Comparison of ENCODE assay signal across 20 cellular contexts in the genomic region with DNA sequence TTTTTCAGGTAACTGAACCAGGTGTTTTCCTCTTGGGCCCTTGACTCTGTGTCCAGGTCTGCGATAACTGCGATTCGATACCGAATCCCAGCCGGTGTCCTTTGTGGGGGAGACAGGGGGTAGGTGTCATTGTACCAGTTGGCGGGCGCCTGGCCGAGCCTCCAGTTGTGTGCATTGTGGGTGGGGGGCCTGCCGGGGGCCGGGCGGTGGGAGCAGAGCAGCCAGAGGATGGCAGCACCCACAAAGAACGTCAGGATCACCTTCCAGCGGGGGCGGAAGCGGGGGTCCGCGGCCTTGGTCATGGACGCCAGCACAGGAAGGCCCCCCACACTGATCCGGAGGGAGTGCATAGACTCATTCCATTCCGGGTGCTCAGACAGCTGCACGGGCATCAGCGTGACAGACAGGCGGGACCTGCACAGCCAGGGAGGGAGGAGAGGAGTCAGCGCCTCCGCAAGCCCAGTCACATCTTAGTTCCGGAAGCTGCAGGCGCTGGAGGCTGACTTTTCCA. TPM values are rescaled to one million over a fixed set of nuclear protein-coding genes. Genes with fewer than 3 reads are reported as not detected.
DNase-seq lines count a peak whose midpoint lies in the region; ATAC-seq and TF ChIP-seq lines count a peak whose summit lies in the region.
"Had no signal": no experiment of that assay in that cellular context is flagged by ENCODE, and none has a peak within 500 bp of the region (broad histone marks: within the 10 kb centered on the region; RNA-seq: fewer than 3 reads in every experiment).

No MANE protein-coding gene starts in this region.

- no peak overlapping the region for H3K4me3 ChIP-seq in Peyer's patch
- no peak overlapping the region for H3K4me3 ChIP-seq in right cardiac atrium (ENCODE audit: low read length)
- H3K4me3 ChIP-seq: body of pancreas, dorsolateral prefrontal cortex, hepatocyte, SJCRH30 had no signal

- POLR2A ChIA-PET in HEK293T (lab: Yijun Ruan, JAX) = no interaction called here

- TF ChIP-seq POLR2A in Peyer's patch (IDR thresholded peaks at IDR 0.05) = no peak

- WGBS in right cardiac atrium = 94% methylated on average over 27 of the region's 27 CpGs

- H3K9me3 ChIP-seq in Peyer's patch = no peaks in the 10 kb centered on the region
- H3K9me3 ChIP-seq in right cardiac atrium (ENCODE audit: control insufficient read depth, low read length) = no peaks in the 10 kb centered on the region
- H3K9me3 ChIP-seq: body of pancreas, SJCRH30 had no signal

- CTCF ChIA-PET in HEK293T (lab: Yijun Ruan, JAX) = no interaction called here

- DNase-seq in D341Med (ENCODE audit: low spot score) (peak; percentile 37), Peyer's patch (peak in 2 of 3 donors; percentile 39 to 54), right cardiac atrium (peak in 2 of 3 donors; percentile 61 to 65), posterior vena cava (ENCODE audit: low spot score) (peak; percentile 68), islet precursor cell (no peak), HEK293T (ENCODE audit: extremely low spot score) (no peak), hippocampal formation (lab: John Stamatoyannopoulos, UW) (no peak)
- DNase-seq: activated CD4-positive, alpha-beta T cell treated with anti-CD3 and anti-CD28 coated beads for 36 hours; body of pancreas; naive thymus-derived CD4-positive, alpha-beta T cell; NCI-H1436; NCI-H345; retina; SJCRH30; T1000 had no signal

- ATAC-seq in right cardiac atrium = no peak
- ATAC-seq in HG02885 (IDR thresholded peaks at IDR 0.05; ENCODE audit: poor library complexity, unreplicated experiment) = no peak
- ATAC-seq: activated CD4-positive, alpha-beta T cell treated with anti-CD3 and anti-CD28 coated beads for 36 hours; body of pancreas; naive thymus-derived CD4-positive, alpha-beta T cell had no signal

- no peak for TF ChIP-seq CTCF in Peyer's patch (IDR thresholded peaks at IDR 0.05)

- H3K27me3 ChIP-seq in Peyer's patch (no peaks in the 10 kb centered on the region), right cardiac atrium (ENCODE audit: control insufficient read depth, insufficient read depth) (no peaks in the 10 kb centered on the region)
- H3K27me3 ChIP-seq: body of pancreas, dorsolateral prefrontal cortex, hepatocyte, SJCRH30 had no signal

- H3K4me1 ChIP-seq in Peyer's patch (peaks cover 0 to 76% (median 0%) of the 10 kb centered on the region in 4 donors), right cardiac atrium (ENCODE audit: control insufficient read depth, insufficient read depth, low read length) (peaks cover 6% of the 10 kb centered on the region)
- H3K4me1 ChIP-seq: SJCRH30 had no signal

- intact Hi-C loops in right cardiac atrium (cut with DNase I) (loop anchor here in 1 of 4 donors (10.0 kb wide), 1 partner anchor 398 kb away; no protein-coding TSS in a partner anchor), posterior vena cava (cut with DNase I) (no loop called here)

- peaks cover 0 to 45% (median 6%) of the 10 kb centered on the region in 3 donors for H3K36me3 ChIP-seq in Peyer's patch

- H3K27ac ChIP-seq in Peyer's patch (peak overlapping the region in 3 of 4 donors; percentile 70 to 84 (median 80)), right cardiac atrium (ENCODE audit: low read length) (no peak overlapping the region)
- H3K27ac ChIP-seq: hepatocyte, KMS-11, SJCRH30 had no signal

TF ChIP-seq in HEK293T, 16 proteins besides CTCF, POLR2A, EP300 and RAD21:
- TF ChIP-seq SUZ12 (IDR thresholded peaks at IDR 0.05) = no peak
- no peak for TF ChIP-seq ZNF384 (IDR thresholded peaks at IDR 0.05)
- no peak for TF ChIP-seq FOXK2 (IDR thresholded peaks at IDR 0.05)
- no peak for TF ChIP-seq TARDBP (IDR thresholded peaks at IDR 0.05)
- no peak for TF ChIP-seq FOXM1 (IDR thresholded peaks at IDR 0.05; ENCODE audit: borderline replicate concordance)
- TF ChIP-seq L3MBTL2 (conservative IDR thresholded peaks at IDR 0.05) = no peak
- no peak for TF ChIP-seq BHLHE40 (IDR thresholded peaks at IDR 0.05; ENCODE audit: borderline replicate concordance)
- no peak for TF ChIP-seq SP1 (IDR thresholded peaks at IDR 0.05)
- TF ChIP-seq ARNT (IDR thresholded peaks at IDR 0.05) = no peak
- TF ChIP-seq LEF1 (IDR thresholded peaks at IDR 0.05; ENCODE audit: borderline replicate concordance) = no peak
- TF ChIP-seq FOXA1 (IDR thresholded peaks at IDR 0.05) = no peak
- TF ChIP-seq, protein P1, sequence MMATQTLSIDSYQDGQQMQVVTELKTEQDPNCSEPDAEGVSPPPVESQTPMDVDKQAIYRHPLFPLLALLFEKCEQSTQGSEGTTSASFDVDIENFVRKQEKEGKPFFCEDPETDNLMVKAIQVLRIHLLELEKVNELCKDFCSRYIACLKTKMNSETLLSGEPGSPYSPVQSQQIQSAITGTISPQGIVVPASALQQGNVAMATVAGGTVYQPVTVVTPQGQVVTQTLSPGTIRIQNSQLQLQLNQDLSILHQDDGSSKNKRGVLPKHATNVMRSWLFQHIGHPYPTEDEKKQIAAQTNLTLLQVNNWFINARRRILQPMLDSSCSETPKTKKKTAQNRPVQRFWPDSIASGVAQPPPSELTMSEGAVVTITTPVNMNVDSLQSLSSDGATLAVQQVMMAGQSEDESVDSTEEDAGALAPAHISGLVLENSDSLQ (IDR thresholded peaks at IDR 0.05) = no peak
- TF ChIP-seq ELF4 (IDR thresholded peaks at IDR 0.05) = no peak
- TF ChIP-seq CTBP1 (IDR thresholded peaks at IDR 0.05; ENCODE audit: borderline replicate concordance) = no peak
- TF ChIP-seq HDGF (IDR thresholded peaks at IDR 0.05; ENCODE audit: borderline replicate concordance) = no peak
- TF ChIP-seq NFRKB (IDR thresholded peaks at IDR 0.05) = no peak

RNA-seq across cellular contexts. Expression of a gene that starts 12.3 kb away (rescaled TPM):
- 100 to 1,000 TPM in 1 of 4 donors, 10 to 100 TPM in 3; 56.9 to 125 (median 80.0) TPM for total RNA-seq in Peyer's patch
- 10 to 100 TPM; 28.1 to 38.8 (median 33.3) TPM for total RNA-seq in right cardiac atrium
- polyA plus RNA-seq in right cardiac atrium = 13.6 TPM
- total RNA-seq in posterior vena cava = 10 to 100 TPM; 29.5 to 34.7 TPM

RNA-seq across cellular contexts. Expression of a gene that starts 17.6 kb away (rescaled TPM):
- total RNA-seq in Peyer's patch (1,000 to 10,000 TPM in 3 of 4 donors, 100 to 1,000 TPM in 1; 202 to 2,181 (median 1,427) TPM), right cardiac atrium (100 to 1,000 TPM; 439 to 581 (median 506) TPM), posterior vena cava (100 to 1,000 TPM; 103 to 163 TPM)
- polyA plus RNA-seq in right cardiac atrium = 397 TPM

RNA-seq across cellular contexts. Expression of a gene that starts 26.7 kb away (rescaled TPM):
- total RNA-seq in Peyer's patch (10 to 100 TPM in 3 of 4 donors, 1 to 10 TPM in 1; 6.3 to 20.6 (median 14.3) TPM), right cardiac atrium (100 to 1,000 TPM; 232 to 655 (median 355) TPM), posterior vena cava (100 to 1,000 TPM; 172 to 261 TPM)
- 286 TPM for polyA plus RNA-seq in right cardiac atrium
- total RNA-seq: G401 had no signal
- polyA plus RNA-seq: naive thymus-derived CD4-positive, alpha-beta T cell had no signal

Comparison
In these comparisons a context has a peak if more than half of its experiments do, and no peak if none do; other contexts are left out.
1. DNase-seq: peak in D341Med (single experiment), Peyer's patch (2 of 3), right cardiac atrium (2 of 3) and posterior vena cava (single experiment); none in islet precursor cell (single experiment), HEK293T (single experiment) and hippocampal formation (0 of 2).
2. RNA of a gene that starts 26.7 kb away (total RNA-seq): 232 to 655 TPM in right cardiac atrium and 172 to 261 TPM in posterior vena cava; 6.3 to 20.6 TPM in Peyer's patch; every median in the first group is over 4 times any median in the second.